In genomic region chr22:37849089-37849751, GRCh38 we compare ENCODE assay signal across 1 cellular context.
TF ChIP-seq lines count a peak whose summit lies in the region.

EIF3L (plus strand) TSS chr22:37849419; CDS start chr22:37849450, 31 bp downstream.

TF ChIP-seq in GM12878, 131 proteins besides CTCF, POLR2A, EP300 and RAD21 (continued from another document and continues in another):
- TF ChIP-seq CEBPZ (IDR thresholded peaks at IDR 0.05; ENCODE audit: low read depth, low read length): no peak
- TF ChIP-seq GABPA (IDR thresholded peaks at IDR 0.05; ENCODE audit: low read depth): peak; percentile 92
- TF ChIP-seq ELK1 (IDR thresholded peaks at IDR 0.05; ENCODE audit: low read depth, low read length): peak; percentile 86
- peak; percentile 74; the same call in 1 of the 2 replicates for TF ChIP-seq RELB (IDR thresholded peaks at IDR 0.05; ENCODE audit: low read depth)
- TF ChIP-seq SMC3 (IDR thresholded peaks at IDR 0.05; ENCODE audit: borderline replicate concordance, low read length): no peak
- TF ChIP-seq HDAC6 (IDR thresholded peaks at IDR 0.05; ENCODE audit: unreplicated experiment): no peak
- no peak for TF ChIP-seq SP1 (IDR thresholded peaks at IDR 0.05; ENCODE audit: low read depth, low read length)
- no peak for TF ChIP-seq ZBTB4 (CRISPR knock-in tag; IDR thresholded peaks at IDR 0.05)
- no peak for TF ChIP-seq ASH2L (IDR thresholded peaks at IDR 0.05; ENCODE audit: borderline replicate concordance, low read depth)
- TF ChIP-seq NFIC (IDR thresholded peaks at IDR 0.05; ENCODE audit: low read depth, low read length): no peak
- TF ChIP-seq ZNF592 (IDR thresholded peaks at IDR 0.05): peak; percentile 98
- TF ChIP-seq CUX1 (IDR thresholded peaks at IDR 0.05; ENCODE audit: insufficient replicate concordance, low read depth, low read length): no peak
- TF ChIP-seq RBBP5 (conservative IDR thresholded peaks at IDR 0.05): no peak
- TF ChIP-seq ATF3 (IDR thresholded peaks at IDR 0.05; ENCODE audit: borderline replicate concordance, extremely low read depth, low read depth, low read length): no peak
- TF ChIP-seq HSF1 (IDR thresholded peaks at IDR 0.05; ENCODE audit: low read depth, low read length): no peak
- peak; percentile 80 to 93 for TF ChIP-seq SRF (IDR thresholded peaks at IDR 0.05; ENCODE audit: low read depth in 2 of 2, low read length in 2 of 2)
- peak; percentile 77 to 78 for TF ChIP-seq IKZF2 (IDR thresholded peaks at IDR 0.05)
- no peak for TF ChIP-seq TBL1XR1 (IDR thresholded peaks at IDR 0.05; ENCODE audit: low read depth, low read length)
- no peak for TF ChIP-seq MTA2 (IDR thresholded peaks at IDR 0.05; ENCODE audit: low read depth)
- no peak for TF ChIP-seq MTA3 (IDR thresholded peaks at IDR 0.05; ENCODE audit: borderline replicate concordance, low read length)
- peak; percentile 2; the same call in 1 of the 2 replicates for TF ChIP-seq SPI1 (IDR thresholded peaks at IDR 0.05; ENCODE audit: borderline replicate concordance, insufficient read depth, low read depth, low read length)
- TF ChIP-seq HCFC1 (IDR thresholded peaks at IDR 0.05; ENCODE audit: low read length): peak; percentile 71
- no peak for TF ChIP-seq CBX5 (IDR thresholded peaks at IDR 0.05; ENCODE audit: low read depth)
- no peak for TF ChIP-seq IRF3 (IDR thresholded peaks at IDR 0.05)
- peak; percentile 86 for TF ChIP-seq SMAD5 (IDR thresholded peaks at IDR 0.05; ENCODE audit: low read depth)
- no peak; the same call in 1 of the 2 replicates for TF ChIP-seq SIN3A (IDR thresholded peaks at IDR 0.05; ENCODE audit: low read depth, low read length)
- TF ChIP-seq BACH1 (IDR thresholded peaks at IDR 0.05; ENCODE audit: borderline replicate concordance): peak; percentile 76
- no peak for TF ChIP-seq STAT1 (conservative IDR thresholded peaks at IDR 0.05)
- no peak for TF ChIP-seq CREM (IDR thresholded peaks at IDR 0.05; ENCODE audit: low read depth)
